Comparison of ENCODE assay signal across 13 cellular contexts in genomic region chr4:15253346-15253745, GRCh38.
DNase-seq lines count a peak whose midpoint lies in the region; ATAC-seq and TF ChIP-seq lines count a peak whose summit lies in the region.
"Had no signal": no experiment of that assay in that cellular context is flagged by ENCODE, and none has a peak within 500 bp of the region (broad histone marks: within the 10 kb centered on the region; RNA-seq: fewer than 3 reads in every experiment).

No MANE protein-coding gene starts in this region.

- no peak overlapping the region for H3K27ac Mint-ChIP-seq in activated B cell treated with CpG ODN at 0.5 μM for 24 hours
- H3K27ac Mint-ChIP-seq: progenitor cell of endocrine pancreas, WTC11 had no signal

- no peak overlapping the region for H3K4me3 Mint-ChIP-seq in activated B cell treated with CpG ODN at 0.5 μM for 24 hours
- H3K4me3 Mint-ChIP-seq: WTC11 had no signal

- ATAC-seq in GM18858 (IDR thresholded peaks at IDR 0.05; ENCODE audit: unreplicated experiment) (peak; percentile 93), GM21447 (IDR thresholded peaks at IDR 0.05; ENCODE audit: unreplicated experiment) (peak; percentile 81), HG03025 (IDR thresholded peaks at IDR 0.05; ENCODE audit: low FRiP score, unreplicated experiment) (peak; percentile 55), activated B cell treated with CpG ODN at 0.5 μM for 24 hours (ENCODE audit: low read depth) (peak; percentile 34)
- ATAC-seq: HCT116, WTC11 had no signal

- POLR2A ChIA-PET in activated B cell treated with CpG ODN at 0.5 μM for 24 hours (lab: Charles Lee): interaction anchor here (0.6 to 0.8 kb wide), 3 partner anchors 128 to 401 kb away, joined by 3 read pairs; no protein-coding TSS in a partner anchor

- no peaks in the 10 kb centered on the region for H3K27me3 Mint-ChIP-seq in activated B cell treated with CpG ODN at 0.5 μM for 24 hours
- H3K27me3 Mint-ChIP-seq: progenitor cell of endocrine pancreas had no signal

- CTCF ChIA-PET in activated B cell treated with CpG ODN at 0.5 μM for 24 hours (lab: Charles Lee): interaction anchor here (1.0 to 3.5 kb wide), 3 partner anchors 17 to 204 kb away, joined by 3 to 13 read pairs (median 4); no protein-coding TSS in a partner anchor

- no peaks in the 10 kb centered on the region for H3K9me3 Mint-ChIP-seq in activated B cell treated with CpG ODN at 0.5 μM for 24 hours
- H3K9me3 Mint-ChIP-seq: WTC11 had no signal

- DNase-seq in activated B cell treated with CpG ODN at 0.5 μM for 24 hours (no peak), GOT3 (lab: John Stamatoyannopoulos, UW) (no peak), DMS153 (lab: John Stamatoyannopoulos, UW) (no peak), HK-2 (ENCODE audit: unreplicated experiment) (no peak), head of caudate nucleus (no peak)
- DNase-seq: KG1, NCI-H226 had no signal

- no peaks in the 10 kb centered on the region for H3K36me3 Mint-ChIP-seq in activated B cell treated with CpG ODN at 0.5 μM for 24 hours (ENCODE audit: low read depth)
- H3K36me3 Mint-ChIP-seq: WTC11 had no signal

- TF ChIP-seq CTCF in activated B cell treated with CpG ODN at 0.5 μM for 24 hours (IDR thresholded peaks at IDR 0.05): no peak

- intact Hi-C loops in activated B cell treated with CpG ODN at 0.5 μM for 24 hours (cut with micrococcal nuclease) (no loop called here), head of caudate nucleus (cut with DNase I) (no loop called here)

- peaks cover 11% of the 10 kb centered on the region for H3K4me1 Mint-ChIP-seq in activated B cell treated with CpG ODN at 0.5 μM for 24 hours

Comparison
In these comparisons a context has a peak if more than half of its experiments do, and no peak if none do; other contexts are left out.
1. ATAC-seq: peak in every context shown above with its lines; median percentile 93 in GM18858; 81 in GM21447; 55 in HG03025; 34 in activated B cell treated with CpG ODN at 0.5 μM for 24 hours.